16 cellular contexts compared by ENCODE assay signal in genomic region chr9:99954841-99955240, GRCh38. TPM values are rescaled to one million over a fixed set of nuclear protein-coding genes. Genes with fewer than 3 reads are reported as not detected.
DNase-seq lines count a peak whose midpoint lies in the region; ATAC-seq and TF ChIP-seq lines count a peak whose summit lies in the region.
"Had no signal": no experiment of that assay in that cellular context is flagged by ENCODE, and none has a peak within 500 bp of the region (broad histone marks: within the 10 kb centered on the region; RNA-seq: fewer than 3 reads in every experiment).

No MANE protein-coding gene starts in this region.

- H3K27me3 Mint-ChIP-seq in activated T-helper 1 cell treated with anti-CD3 and anti-CD28 coated beads, Interleukin-12 subunit alpha, Interleukin-12 subunit beta, Interleukin-2, Interleukin-4 antibody, amounts not matched to agents 30 ng/mL and 10 ng/mL and 1 ng/mL, durations not matched to agents 14 hours and 24 hours and 36 hours (ENCODE audit: insufficient read depth): no peaks in the 10 kb centered on the region

- H3K4me2 ChIP-seq in neuronal stem cell (ENCODE audit: insufficient read depth, low read length, poor library complexity, severe bottlenecking): no peak overlapping the region
- H3K4me2 ChIP-seq: KMS-11 had no signal

- peaks cover 0 to 9% of the 10 kb centered on the region in 2 donors for H3K9me3 ChIP-seq in neuronal stem cell (replicated peaks in 1 of 2; ENCODE audit: control insufficient read depth in 2 of 2, insufficient read depth in 1 of 2, low read depth in 1 of 2, low read length in 2 of 2)
- no peaks in the 10 kb centered on the region for H3K9me3 ChIP-seq in body of pancreas
- H3K9me3 ChIP-seq: transverse colon had no signal

- H2BK15ac ChIP-seq in neuronal stem cell (ENCODE audit: low read length): no peak overlapping the region

- TF ChIP-seq POLR2A in body of pancreas (IDR thresholded peaks at IDR 0.05): no peak

- no peak for DNase-seq in activated naive CD4-positive, alpha-beta T cell treated with anti-CD3 and anti-CD28 coated beads, Interleukin-2, amount 50 U/mL, for 72 hours (ENCODE audit: low spot score in 2 of 2)
- no peak for DNase-seq in activated naive CD4-positive, alpha-beta T cell (lab: John Stamatoyannopoulos, UW)
- no peak for DNase-seq in activated T-helper 1 cell treated with anti-CD3 and anti-CD28 coated beads, Interleukin-12 subunit alpha, Interleukin-12 subunit beta, Interleukin-2, Interleukin-4 antibody, amounts not matched to agents 30 ng/mL and 10 ng/mL and 1 ng/mL, durations not matched to agents 14 hours and 24 hours and 36 hours (ENCODE audit: low spot score)
- DNase-seq in neuronal stem cell (ENCODE audit: low spot score): no peak
- no peak for DNase-seq in body of pancreas
- DNase-seq: activated CD4-positive, alpha-beta T cell treated with anti-CD3 and anti-CD28 coated beads for 48 hours; activated gamma-delta T cell treated with Interleukin-2 at 50 U/mL for 16 hours; glutamatergic neuron; NCI-H774; RPMI8226; transverse colon had no signal

- peaks cover 14% of the 10 kb centered on the region for H3K4me1 Mint-ChIP-seq in activated T-helper 1 cell treated with anti-CD3 and anti-CD28 coated beads, Interleukin-12 subunit alpha, Interleukin-12 subunit beta, Interleukin-2, Interleukin-4 antibody, amounts not matched to agents 30 ng/mL and 10 ng/mL and 1 ng/mL, durations not matched to agents 14 hours and 24 hours and 36 hours (ENCODE audit: low read depth)

- H2AK5ac ChIP-seq in neuronal stem cell (ENCODE audit: low read depth, low read length): no peak overlapping the region

- H2BK12ac ChIP-seq in neuronal stem cell (ENCODE audit: low read length): no peak overlapping the region

- no peak overlapping the region for H3K18ac ChIP-seq in neuronal stem cell (ENCODE audit: low read length)

- peak; percentile 87 to 91 for ATAC-seq in activated naive CD4-positive, alpha-beta T cell treated with anti-CD3 and anti-CD28 coated beads, Interleukin-2, amount 50 U/mL, for 72 hours
- ATAC-seq in GM21447 (IDR thresholded peaks at IDR 0.05; ENCODE audit: unreplicated experiment): peak; percentile 51
- no peak for ATAC-seq in GM21528 (IDR thresholded peaks at IDR 0.05; ENCODE audit: low FRiP score, unreplicated experiment)
- no peak for ATAC-seq in HG03520 (IDR thresholded peaks at IDR 0.05; ENCODE audit: unreplicated experiment)
- no peak for ATAC-seq in body of pancreas

- no peak overlapping the region for H4K91ac ChIP-seq in neuronal stem cell (ENCODE audit: low read depth, low read length, poor library complexity)

- H3K4me3 ChIP-seq in neuronal stem cell (ENCODE audit: low read length in 2 of 2) (no peak overlapping the region), body of pancreas (no peak overlapping the region)
- H3K4me3 ChIP-seq: cardiac muscle cell, transverse colon had no signal

- no peak overlapping the region for H2BK5ac ChIP-seq in neuronal stem cell (ENCODE audit: low read length)

- no peak overlapping the region for H3K9ac ChIP-seq in neuronal stem cell (ENCODE audit: low read depth, low read length, poor library complexity)
- H3K9ac ChIP-seq: KMS-11 had no signal

- H3K27me3 ChIP-seq in neuronal stem cell (ENCODE audit: control insufficient read depth in 3 of 3, insufficient read depth in 3 of 3, low read depth in 1 of 3, low read length in 3 of 3): no peaks in the 10 kb centered on the region
- no peaks in the 10 kb centered on the region for H3K27me3 ChIP-seq in body of pancreas
- H3K27me3 ChIP-seq: cardiac muscle cell, transverse colon had no signal

- H3K4me3 Mint-ChIP-seq in activated T-helper 1 cell treated with anti-CD3 and anti-CD28 coated beads, Interleukin-12 subunit alpha, Interleukin-12 subunit beta, Interleukin-2, Interleukin-4 antibody, amounts not matched to agents 30 ng/mL and 10 ng/mL and 1 ng/mL, durations not matched to agents 14 hours and 24 hours and 36 hours: no peak overlapping the region

- no peak overlapping the region for H2AFZ ChIP-seq in neuronal stem cell (ENCODE audit: low read length)

- H3K14ac ChIP-seq in neuronal stem cell (ENCODE audit: low read length): no peak overlapping the region

- H3K9me3 Mint-ChIP-seq in activated naive CD4-positive, alpha-beta T cell treated with anti-CD3 and anti-CD28 coated beads, Interleukin-2, amount 50 U/mL, for 72 hours: no peaks in the 10 kb centered on the region
- H3K9me3 Mint-ChIP-seq in activated T-helper 1 cell treated with anti-CD3 and anti-CD28 coated beads, Interleukin-12 subunit alpha, Interleukin-12 subunit beta, Interleukin-2, Interleukin-4 antibody, amounts not matched to agents 30 ng/mL and 10 ng/mL and 1 ng/mL, durations not matched to agents 14 hours and 24 hours and 36 hours: no peaks in the 10 kb centered on the region

- WGBS in neuronal stem cell (ENCODE audit: extremely low coverage in 2 of 2, insufficient read length in 2 of 2, insufficient replicate concordance in 1 of 2), 2 donors: no CpG with 5 or more reads among the region's 1 CpG
- 77 to 92% methylated on average over 1 of the region's 1 CpG for WGBS in body of pancreas, 2 donors

- H3K4ac ChIP-seq in neuronal stem cell (ENCODE audit: low read length): no peak overlapping the region

- H3K36me3 ChIP-seq in neuronal stem cell (replicated peaks in 1 of 2; ENCODE audit: control insufficient read depth in 2 of 2, insufficient read depth in 2 of 2, low read length in 2 of 2) (peaks cover 0 to 16% of the 10 kb centered on the region in 2 donors), body of pancreas (replicated peaks in 1 of 2; ENCODE audit: insufficient read depth in 1 of 2, low read depth in 2 of 2) (no peaks in the 10 kb centered on the region)
- H3K36me3 ChIP-seq: cardiac muscle cell had no signal

- no peak overlapping the region for H2BK120ac ChIP-seq in neuronal stem cell (ENCODE audit: low read depth, low read length)

- no peak for TF ChIP-seq CTCF in body of pancreas (IDR thresholded peaks at IDR 0.05)

- H3K23ac ChIP-seq in neuronal stem cell (ENCODE audit: low read depth, low read length, poor library complexity): no peak overlapping the region

- H4K8ac ChIP-seq in neuronal stem cell (ENCODE audit: low read depth, low read length): no peak overlapping the region

- peak overlapping the region in 1 of 2 donors; percentile 63 for H3K27ac Mint-ChIP-seq in activated naive CD4-positive, alpha-beta T cell treated with anti-CD3 and anti-CD28 coated beads, Interleukin-2, amount 50 U/mL, for 72 hours
- peak overlapping the region; percentile 8 for H3K27ac Mint-ChIP-seq in activated T-helper 1 cell treated with anti-CD3 and anti-CD28 coated beads, Interleukin-12 subunit alpha, Interleukin-12 subunit beta, Interleukin-2, Interleukin-4 antibody, amounts not matched to agents 30 ng/mL and 10 ng/mL and 1 ng/mL, durations not matched to agents 14 hours and 24 hours and 36 hours

- no peaks in the 10 kb centered on the region for H3K79me1 ChIP-seq in neuronal stem cell (ENCODE audit: low read depth, low read length)

- intact Hi-C loops in activated T-helper 1 cell treated with anti-CD3 and anti-CD28 coated beads, Interleukin-12 subunit alpha, Interleukin-12 subunit beta, Interleukin-2, Interleukin-4 antibody, amounts not matched to agents 30 ng/mL and 10 ng/mL and 1 ng/mL, durations not matched to agents 14 hours and 24 hours and 36 hours (cut with micrococcal nuclease): loop anchor here (2.0 to 10.0 kb wide), 5 partner anchors 48 to 773 kb away; partner anchors contain the start of gene STX17
- intact Hi-C loops in body of pancreas (cut with DNase I): no loop called here

- H3K27ac ChIP-seq in neuronal stem cell (replicated peaks; ENCODE audit: low read length) (no peak overlapping the region), body of pancreas (no peak overlapping the region)
- H3K27ac ChIP-seq: cardiac muscle cell, KMS-11, transverse colon had no signal

- peaks cover 0 to 5% of the 10 kb centered on the region in 2 donors for H3K36me3 Mint-ChIP-seq in activated naive CD4-positive, alpha-beta T cell treated with anti-CD3 and anti-CD28 coated beads, Interleukin-2, amount 50 U/mL, for 72 hours
- H3K36me3 Mint-ChIP-seq in activated T-helper 1 cell treated with anti-CD3 and anti-CD28 coated beads, Interleukin-12 subunit alpha, Interleukin-12 subunit beta, Interleukin-2, Interleukin-4 antibody, amounts not matched to agents 30 ng/mL and 10 ng/mL and 1 ng/mL, durations not matched to agents 14 hours and 24 hours and 36 hours (ENCODE audit: low read depth): peaks cover 26% of the 10 kb centered on the region

- H3K4me1 ChIP-seq in neuronal stem cell (ENCODE audit: control insufficient read depth in 2 of 2, insufficient read depth in 1 of 2, low read depth in 1 of 2, low read length in 2 of 2) (no peaks in the 10 kb centered on the region), body of pancreas (no peaks in the 10 kb centered on the region)
- H3K4me1 ChIP-seq: transverse colon had no signal

RNA-seq across cellular contexts. Expression of gene STX17, which starts 48.4 kb away (rescaled TPM):
- total RNA-seq in activated naive CD4-positive, alpha-beta T cell treated with anti-CD3 and anti-CD28 coated beads, Interleukin-2, amount 50 U/mL, for 72 hours: 10 to 100 TPM; 27.9 to 31.4 TPM
- 20.5 and 22.1 TPM in 2 replicates for total RNA-seq in activated T-helper 1 cell treated with anti-CD3 and anti-CD28 coated beads, Interleukin-12 subunit alpha, Interleukin-12 subunit beta, Interleukin-2, Interleukin-4 antibody, amounts not matched to agents 30 ng/mL and 10 ng/mL and 1 ng/mL, durations not matched to agents 14 hours and 24 hours and 36 hours
- 15.7 TPM for polyA plus RNA-seq in neuronal stem cell (2013, experiment 1 of 2)
- 16.4 TPM for polyA plus RNA-seq in neuronal stem cell (2013, experiment 2 of 2)
- 10 to 100 TPM; 29.8 to 73.2 TPM for total RNA-seq in body of pancreas

Comparison
In these comparisons a context has a peak if more than half of its experiments do, and no peak if none do; other contexts are left out.
1. ATAC-seq: peak in activated naive CD4-positive, alpha-beta T cell treated with anti-CD3 and anti-CD28 coated beads, Interleukin-2, amount 50 U/mL, for 72 hours (2 of 2) and GM21447 (single experiment); none in GM21528 (single experiment), HG03520 (single experiment) and body of pancreas (single experiment).